ENCODE assay signal across 1 cellular context in genomic region chr20:62815066-62815991, GRCh38.
TF ChIP-seq lines count a peak whose summit lies in the region.

No MANE protein-coding gene starts in this region.

TF ChIP-seq in GM12878, 131 proteins besides CTCF, POLR2A, EP300 and RAD21:
- TF ChIP-seq BCL11A (IDR thresholded peaks at IDR 0.05; ENCODE audit: low read depth, low read length): no peak
- no peak for TF ChIP-seq USF2 (IDR thresholded peaks at IDR 0.05; ENCODE audit: borderline replicate concordance, low read depth, low read length)
- no peak for TF ChIP-seq ELK1 (IDR thresholded peaks at IDR 0.05; ENCODE audit: low read depth, low read length)
